Comparison of ENCODE assay signal across 8 cellular contexts in the genomic region with DNA sequence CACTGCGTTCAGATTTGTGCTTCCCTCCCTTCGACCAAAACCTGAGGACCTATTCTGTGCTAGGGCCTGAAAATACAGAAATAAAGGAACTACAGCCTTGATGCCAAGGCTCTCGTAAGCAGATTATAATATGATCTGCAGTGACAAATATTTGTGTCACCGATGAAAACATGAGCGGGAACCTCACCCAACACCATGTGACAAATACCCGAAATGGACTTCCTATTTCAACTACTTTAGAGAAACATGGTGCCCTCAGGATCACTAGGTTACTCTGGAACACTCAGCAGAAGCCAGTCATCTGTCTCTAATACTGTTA. TPM values are rescaled to one million over a fixed set of nuclear protein-coding genes. Genes with fewer than 3 reads are reported as not detected.
DNase-seq lines count a peak whose midpoint lies in the region; ATAC-seq and TF ChIP-seq lines count a peak whose summit lies in the region.

No MANE protein-coding gene starts in this region.

- CTCF ChIA-PET in Caco-2 (lab: Charles Lee), result no interaction called here

- TF ChIP-seq CTCF in Caco-2 (IDR thresholded peaks at IDR 0.05; ENCODE audit: insufficient read depth in 1 of 2, low read depth in 1 of 2, low read length in 1 of 2, severe bottlenecking in 1 of 2, unreplicated experiment in 1 of 2) (no peak), breast epithelium (IDR thresholded peaks at IDR 0.05) (no peak), vagina (IDR thresholded peaks at IDR 0.05) (no peak)

- no peak for ATAC-seq in HG03457 (IDR thresholded peaks at IDR 0.05; ENCODE audit: unreplicated experiment)

- intact Hi-C loops in Caco-2 (cut with micrococcal nuclease; ENCODE audit: unreplicated experiment) (no loop called here), breast epithelium (cut with DNase I; ENCODE audit: low total_unique reads) (no loop called here), vagina (cut with DNase I) (no loop called here)

- POLR2A ChIA-PET in Caco-2 (lab: Charles Lee), result no interaction called here

- DNase-seq in Caco-2 (no peak), breast epithelium (ENCODE audit: low spot score in 2 of 2) (no peak), medulla oblongata (ENCODE audit: extremely low spot score) (peak; percentile 49), vagina (ENCODE audit: extremely low spot score in 2 of 2) (no peak), NCI-H1417 (lab: John Stamatoyannopoulos, UW) (no peak), NCI-H446 treated with DMSO at 0.1 percent for 48 hours (lab: John Stamatoyannopoulos, UW) (no peak)
- DNase-seq in Jurkat, Clone E6-1 (ENCODE audit: low read depth, low spot score), result no peak

- H3K9me3 ChIP-seq in Caco-2 (no peaks in the 10 kb centered on the region), breast epithelium (no peaks in the 10 kb centered on the region), vagina (no peaks in the 10 kb centered on the region)

- peak overlapping the region; percentile 89 for H3K4me3 Mint-ChIP-seq in Caco-2 (ENCODE audit: unreplicated experiment)

- TSS peak; percentile 62 for BruUV-seq in Caco-2 (replicated peaks; lab: Mats Ljungman, UMichigan)

- peaks cover 17% of the 10 kb centered on the region for H3K36me3 Mint-ChIP-seq in Caco-2 (ENCODE audit: insufficient read depth, unreplicated experiment)

- H3K27ac ChIP-seq in breast epithelium (peak overlapping the region; percentile 95 to 96), vagina (peak overlapping the region; percentile 91)

- peaks cover 2% of the 10 kb centered on the region for H3K27me3 Mint-ChIP-seq in Caco-2 (ENCODE audit: insufficient read depth, unreplicated experiment)

- no peaks in the 10 kb centered on the region for H3K9me3 Mint-ChIP-seq in Caco-2 (ENCODE audit: unreplicated experiment)

- peak overlapping the region; percentile 82 for H3K27ac Mint-ChIP-seq in Caco-2 (ENCODE audit: unreplicated experiment)

- H3K4me3 ChIP-seq in Caco-2 (ENCODE audit: low read depth, low read length) (peak overlapping the region; percentile 68), breast epithelium (peak overlapping the region; percentile 80 to 99 (median 99)), vagina (peak overlapping the region; percentile 91 to 93)
- peak overlapping the region; percentile 87 for H3K4me3 ChIP-seq in Jurkat, Clone E6-1 (ENCODE audit: low read length)

- TF ChIP-seq POLR2A in breast epithelium (IDR thresholded peaks at IDR 0.05), result no peak
- no peak for TF ChIP-seq POLR2A in vagina (IDR thresholded peaks at IDR 0.05)

- peaks cover 6% of the 10 kb centered on the region for H3K4me1 Mint-ChIP-seq in Caco-2 (ENCODE audit: low read depth, unreplicated experiment)

- H3K27me3 ChIP-seq in Caco-2 (replicated peaks; ENCODE audit: control insufficient read depth, insufficient read depth, low read length) (no peaks in the 10 kb centered on the region), breast epithelium (no peaks in the 10 kb centered on the region), vagina (no peaks in the 10 kb centered on the region)

- H3K36me3 ChIP-seq in Caco-2 (ENCODE audit: control insufficient read depth, insufficient read depth, low read length), result no peaks in the 10 kb centered on the region
- H3K36me3 ChIP-seq in breast epithelium, result peaks cover 3% of the 10 kb centered on the region
- no peaks in the 10 kb centered on the region for H3K36me3 ChIP-seq in vagina

- H3K4me1 ChIP-seq in Caco-2 (peaks cover 9% of the 10 kb centered on the region), breast epithelium (peaks cover 0 to 15% of the 10 kb centered on the region in 2 donors), vagina (peaks cover 23% of the 10 kb centered on the region)

RNA-seq across cellular contexts. Expression of a gene that starts 0.5 kb away (rescaled TPM):
- total RNA-seq in Caco-2 (2022) (71.8 and 77.8 TPM in 2 replicates), breast epithelium (100 to 1,000 TPM in 1 of 3 donors, 10 to 100 TPM in 2; 75.7 to 167 (median 81.2) TPM), vagina (59.2 TPM)
- polyA plus RNA-seq in Jurkat, Clone E6-1 (2012; ENCODE audit: insufficient read depth, insufficient read length), result 21.6 TPM

RNA-seq across cellular contexts. Expression of a gene that starts 13.5 kb away (rescaled TPM):
- total RNA-seq in Caco-2 (2022), result 24.4 and 27.4 TPM in 2 replicates
- 4.7 TPM for polyA plus RNA-seq in Jurkat, Clone E6-1 (2012; ENCODE audit: insufficient read depth, insufficient read length)
- 10 to 100 TPM; 15.4 to 22.9 (median 16.0) TPM for total RNA-seq in breast epithelium
- total RNA-seq in vagina, result 24.6 TPM
